3 cellular contexts compared by ENCODE assay signal in genomic region chr9:111966324-111966723, GRCh38.
TF ChIP-seq lines count a peak whose summit lies in the region.

No MANE protein-coding gene starts in this region.

TF ChIP-seq in A549, 52 proteins besides CTCF, POLR2A, EP300 and RAD21:
- TF ChIP-seq HMGXB4 (CRISPR knock-in tag; IDR thresholded peaks at IDR 0.05; ENCODE audit: borderline replicate concordance) (no peak), FOSB (CRISPR knock-in tag; IDR thresholded peaks at IDR 0.05) (no peak), NFE2L2 (conservative IDR thresholded peaks at IDR 0.05; ENCODE audit: low read length) (no peak)

TF ChIP-seq in K562, 482 proteins besides CTCF, POLR2A, EP300 and RAD21 (continues in another document):
- TF ChIP-seq BCLAF1 (IDR thresholded peaks at IDR 0.05; ENCODE audit: borderline replicate concordance in 1 of 2, control insufficient read depth in 1 of 2, low read depth in 2 of 2, low read length in 1 of 2) (no peak), CHAMP1 (IDR thresholded peaks at IDR 0.05) (0 out of 2 replicates have a peak, but pooled peaks have one; percentile 30), CBX5 (IDR thresholded peaks at IDR 0.05; ENCODE audit: borderline replicate concordance, low read depth) (no peak), ZNF263 (CRISPR knock-in tag; IDR thresholded peaks at IDR 0.05; ENCODE audit: borderline replicate concordance) (no peak; the same call in 1 of the 2 replicates), KLF6 (CRISPR knock-in tag; IDR thresholded peaks at IDR 0.05; ENCODE audit: borderline replicate concordance) (no peak), RFX7 (CRISPR knock-in tag; IDR thresholded peaks at IDR 0.05) (no peak), ZSCAN29 (IDR thresholded peaks at IDR 0.05) (no peak), AFF1 (IDR thresholded peaks at IDR 0.05; ENCODE audit: low read depth in 1 of 2, partially characterized antibody in 2 of 2) (peak in 1 of 2 experiments; percentile 38), ARID1B (IDR thresholded peaks at IDR 0.05) (peak; percentile 82), MNT (conservative IDR thresholded peaks at IDR 0.05) (0 out of 4 replicates have a peak, but pooled peaks of 1 of the 2 experiments have one; percentile 35), ZEB2 (IDR thresholded peaks at IDR 0.05) (peak; percentile 43; the same call in 1 of the 2 replicates), DPF2 (IDR thresholded peaks at IDR 0.05) (peak; percentile 66; the same call in 1 of the 2 replicates), TARDBP (IDR thresholded peaks at IDR 0.05) (no peak), EGR1 (conservative IDR thresholded peaks at IDR 0.05) (peak; percentile 20; the same call in 1 of the 2 replicates), SLC30A9 (CRISPR knock-in tag; IDR thresholded peaks at IDR 0.05) (no peak), MECOM (CRISPR knock-in tag; IDR thresholded peaks at IDR 0.05) (no peak)

TF ChIP-seq in HepG2, 621 proteins besides CTCF, POLR2A, EP300 and RAD21:
- TF ChIP-seq ZNF121 (CRISPR knock-in tag; IDR thresholded peaks at IDR 0.05) (peak; percentile 40; the same call in 1 of the 2 replicates), ATRX (CRISPR knock-in tag; IDR thresholded peaks at IDR 0.05; ENCODE audit: borderline replicate concordance) (no peak)
TF ChIP-seq in HepG2: peak in this region for 1.
